8 cellular contexts compared by ENCODE assay signal in genomic region chr3:134487406-134487805, GRCh38. TPM values are rescaled to one million over a fixed set of nuclear protein-coding genes. Genes with fewer than 3 reads are reported as not detected.
DNase-seq lines count a peak whose midpoint lies in the region; ATAC-seq, FAIRE-seq and TF ChIP-seq lines count a peak whose summit lies in the region.

No MANE protein-coding gene starts in this region.

- H3K4me3 ChIP-seq in LNCaP clone FGC (ENCODE audit: low read depth, low read length): peak overlapping the region; percentile 89
- peak overlapping the region; percentile 74 for H3K4me3 ChIP-seq in K562

- intact Hi-C loops in K562 (cut with micrococcal nuclease): no loop called here

- H4K20me1 ChIP-seq in K562 (replicated peaks; ENCODE audit: control insufficient read depth, insufficient read depth, low read length): no peaks in the 10 kb centered on the region

- peaks cover 37% of the 10 kb centered on the region for H3K36me3 Mint-ChIP-seq in nephron progenitor cell (ENCODE audit: low read depth)

- no peak for FAIRE-seq in K562 (lab: Jason Lieb, UNC)

- peaks cover 2% of the 10 kb centered on the region for H3K27me3 Mint-ChIP-seq in nephron progenitor cell (ENCODE audit: low read depth, poor library complexity)

- peaks cover 15% of the 10 kb centered on the region for H3K36me3 ChIP-seq in K562 (ENCODE audit: control insufficient read depth, insufficient read depth, low read length)

- POLR2A ChIA-PET in K562 (lab: Yijun Ruan, JAX): interaction anchor here (0.8 to 0.9 kb wide), 3 partner anchors 10 to 208 kb away, joined by 3 read pairs; no protein-coding TSS in a partner anchor

- peaks cover 10 to 21% of the 10 kb centered on the region in 2 experiments; a peak in 4 of 5 replicates for H3K4me1 ChIP-seq in K562 (replicated peaks in 1 of 2; ENCODE audit: control insufficient read depth in 2 of 2, insufficient read depth in 2 of 2, low read length in 2 of 2)

- 9% methylated on average over 5 of the region's 5 CpGs for WGBS in K562 (ENCODE audit: insufficient coverage, low coverage, missing lambda C conversion rate)

- in situ Hi-C loops in K562 (cut with MboI): loop anchor here (25.0 kb wide), 1 partner anchor 675 kb away; the partner anchor contains the start of gene SRPRB

- peak overlapping the region; percentile 64 to 93; a peak in 3 of 4 replicates for H3K9ac ChIP-seq in K562 (ENCODE audit: insufficient read depth in 1 of 2, low read depth in 2 of 2, low read length in 2 of 2)

- no TSS peak for BruUV-seq in K562 (replicated peaks; lab: Mats Ljungman, UMichigan)

- TF ChIP-seq RAD21 in K562 (CRISPR knock-in tag; conservative IDR thresholded peaks at IDR 0.05 in 1 of 2, IDR thresholded peaks at IDR 0.05 in 1 of 2): no peak

- no peak for TF ChIP-seq POLR2A in K562 (conservative IDR thresholded peaks at IDR 0.05)

- CTCF ChIA-PET in K562 (lab: Yijun Ruan, JAX; ENCODE audit: low intra/inter-chr PET ratio): no interaction called here

- peak overlapping the region; percentile 99 for H3K4me2 ChIP-seq in K562 (ENCODE audit: insufficient read depth, low read length)

- TF ChIP-seq EP300 in K562 (IDR thresholded peaks at IDR 0.05; ENCODE audit: low read length): no peak

- no peak for ATAC-seq in K562

- no peaks in the 10 kb centered on the region for H3K27me3 ChIP-seq in K562 (ENCODE audit: control insufficient read depth in 2 of 2, insufficient read depth in 2 of 2, low read length in 2 of 2)

- no peaks in the 10 kb centered on the region for H3K9me3 ChIP-seq in K562 (replicated peaks; ENCODE audit: control insufficient read depth, insufficient read depth, low read depth, low read length)

- H3K4me1 Mint-ChIP-seq in nephron progenitor cell: peaks cover 40% of the 10 kb centered on the region

- H3K79me2 ChIP-seq in K562 (ENCODE audit: control insufficient read depth, insufficient read depth, low read length): peaks cover 74% of the 10 kb centered on the region

- H3K4me3 Mint-ChIP-seq in nephron progenitor cell: peak overlapping the region; percentile 88

- DNase-seq in NCI-H2227 treated with DMSO at 0.1 percent for 48 hours (lab: John Stamatoyannopoulos, UW) (peak; percentile 2), NCI-H2227 (lab: John Stamatoyannopoulos, UW; ENCODE audit: unreplicated experiment) (no peak), LNCaP clone FGC (ENCODE audit: low read depth) (no peak), K562 (ENCODE audit: extremely low read depth in 1 of 4, low spot score in 3 of 4) (peak in 1 of 4 experiments; percentile 21), nephron progenitor cell (no peak), NCI-H526 (lab: John Stamatoyannopoulos, UW) (no peak), NK-92 (lab: John Stamatoyannopoulos, UW; ENCODE audit: unreplicated experiment) (no peak)
- no peak for DNase-seq in stimulated activated CD4-positive, alpha-beta T cell treated with anti-CD3 and anti-CD28 coated beads, Interleukin-4, amount 100 ng/mL, for 1 hour

- no peak overlapping the region for H3K27ac Mint-ChIP-seq in nephron progenitor cell

- peak overlapping the region; percentile 58 for H2AFZ ChIP-seq in K562 (ENCODE audit: low read depth, low read length)

- peak overlapping the region; percentile 92 for H3K27ac ChIP-seq in K562 (ENCODE audit: extremely low read depth, low read depth, low read length)

- no peaks in the 10 kb centered on the region for H3K9me3 Mint-ChIP-seq in nephron progenitor cell

- no peak for TF ChIP-seq CTCF in LNCaP clone FGC (IDR thresholded peaks at IDR 0.05; ENCODE audit: control insufficient read depth, extremely low read depth, insufficient read depth)
- no peak for TF ChIP-seq CTCF in K562 (IDR thresholded peaks at IDR 0.05 in 2 of 3, conservative IDR thresholded peaks at IDR 0.05 in 1 of 3; ENCODE audit: insufficient read depth in 2 of 3, low read depth in 1 of 3, low read length in 3 of 3)
- TF ChIP-seq CTCF in nephron progenitor cell (IDR thresholded peaks at IDR 0.05): no peak

- H3K9me1 ChIP-seq in K562 (ENCODE audit: control insufficient read depth, insufficient read depth, low read length): no peaks in the 10 kb centered on the region

TF ChIP-seq in K562, 482 proteins besides CTCF, POLR2A, EP300 and RAD21 (continues in another document):
- TF ChIP-seq ATF7 (IDR thresholded peaks at IDR 0.05) (0 out of 2 replicates have a peak, but pooled peaks have one; percentile 11), MEIS2 (IDR thresholded peaks at IDR 0.05; ENCODE audit: partially characterized antibody) (peak; percentile 89), POLR2H (tag; IDR thresholded peaks at IDR 0.05; ENCODE audit: low read depth) (0 out of 2 replicates have a peak, but pooled peaks have one; percentile 18), ZNF316 (IDR thresholded peaks at IDR 0.05) (0 out of 2 replicates have a peak, but pooled peaks have one; percentile 10), TSC22D4 (tag; IDR thresholded peaks at IDR 0.05) (no peak), TEAD4 (IDR thresholded peaks at IDR 0.05; ENCODE audit: low read length) (peak; percentile 22; the same call in 1 of the 2 replicates), TEAD4 (CRISPR knock-in tag; IDR thresholded peaks at IDR 0.05; ENCODE audit: borderline replicate concordance) (no peak)
- TF ChIP-seq, protein P1, sequence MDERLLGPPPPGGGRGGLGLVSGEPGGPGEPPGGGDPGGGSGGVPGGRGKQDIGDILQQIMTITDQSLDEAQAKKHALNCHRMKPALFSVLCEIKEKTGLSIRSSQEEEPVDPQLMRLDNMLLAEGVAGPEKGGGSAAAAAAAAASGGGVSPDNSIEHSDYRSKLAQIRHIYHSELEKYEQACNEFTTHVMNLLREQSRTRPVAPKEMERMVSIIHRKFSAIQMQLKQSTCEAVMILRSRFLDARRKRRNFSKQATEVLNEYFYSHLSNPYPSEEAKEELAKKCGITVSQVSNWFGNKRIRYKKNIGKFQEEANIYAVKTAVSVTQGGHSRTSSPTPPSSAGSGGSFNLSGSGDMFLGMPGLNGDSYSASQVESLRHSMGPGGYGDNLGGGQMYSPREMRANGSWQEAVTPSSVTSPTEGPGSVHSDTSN (CRISPR knock-in tag; IDR thresholded peaks at IDR 0.05; ENCODE audit: low read depth): no peak
- TF ChIP-seq, protein P1 (tag; conservative IDR thresholded peaks at IDR 0.05; ENCODE audit: low read depth): peak; percentile 90
- TF ChIP-seq, protein P2, sequence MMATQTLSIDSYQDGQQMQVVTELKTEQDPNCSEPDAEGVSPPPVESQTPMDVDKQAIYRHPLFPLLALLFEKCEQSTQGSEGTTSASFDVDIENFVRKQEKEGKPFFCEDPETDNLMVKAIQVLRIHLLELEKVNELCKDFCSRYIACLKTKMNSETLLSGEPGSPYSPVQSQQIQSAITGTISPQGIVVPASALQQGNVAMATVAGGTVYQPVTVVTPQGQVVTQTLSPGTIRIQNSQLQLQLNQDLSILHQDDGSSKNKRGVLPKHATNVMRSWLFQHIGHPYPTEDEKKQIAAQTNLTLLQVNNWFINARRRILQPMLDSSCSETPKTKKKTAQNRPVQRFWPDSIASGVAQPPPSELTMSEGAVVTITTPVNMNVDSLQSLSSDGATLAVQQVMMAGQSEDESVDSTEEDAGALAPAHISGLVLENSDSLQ (IDR thresholded peaks at IDR 0.05): peak; percentile 53

RNA-seq across cellular contexts. Expression of gene CEP63, which starts 1.5 kb away (rescaled TPM):
- total RNA-seq in K562 (2011; cell fraction: chromatin; rRNA removed; ENCODE audit: low replicate concordance): 6.8 and 23.9 TPM in 2 replicates
- 5.3 and 7.5 TPM in 2 replicates for total RNA-seq in K562 (2011; cell fraction: nucleolus; rRNA removed)
- total RNA-seq in K562 (2011; cell fraction: nucleoplasm; rRNA removed): 14.5 and 19.8 TPM in 2 replicates
- total RNA-seq in K562 (2014; rRNA removed) (14.8 and 17.8 TPM in 2 replicates), K562 (2014; rRNA removed; fragmentation: Illumina TruSeq; extraction: Trizol) (10.6 and 13.8 TPM in 2 replicates), K562 (2015; rRNA removed; fragmentation: Illumina TruSeq; extraction: Trizol) (13.2 and 14.2 TPM in 2 replicates), K562 (2021) (6.7 and 7.4 TPM in 2 replicates)
- polyA plus RNA-seq in K562 (2011; rRNA removed) (6.6 and 7.4 TPM in 2 replicates), K562 (2014; fragmentation: Illumina TruSeq; extraction: Trizol) (12.1 and 12.9 TPM in 2 replicates), K562 (2014; fragmentation: Nextera tagmentation; extraction: Ambion mirVana) (1 to 10 TPM; 5.1 to 5.6 TPM), K562 (2014; rRNA removed) (9.0 and 11.6 TPM in 2 replicates)
- 3.4 and 3.7 TPM in 2 replicates for polyA plus RNA-seq in K562 (2011; cell fraction: cytosol; rRNA removed)
- 4.2 and 5.0 TPM in 2 replicates for polyA plus RNA-seq in K562 (2011; cell fraction: nucleus; rRNA removed)
- 9.2 and 11.8 TPM in 2 replicates for polyA plus RNA-seq in K562 (2012)
- 9.0 and 12.2 TPM in 2 replicates for polyA minus RNA-seq in K562 (2011; rRNA and poly(A)+ RNA removed)
- polyA minus RNA-seq in K562 (2011; cell fraction: cytosol; rRNA and poly(A)+ RNA removed): 4.6 and 4.8 TPM in 2 replicates
- 13.2 and 22.9 TPM in 2 replicates for polyA minus RNA-seq in K562 (2011; cell fraction: nucleus; rRNA and poly(A)+ RNA removed)

RNA-seq across cellular contexts. Expression of gene ANAPC13, which starts 1.6 kb away (rescaled TPM):
- total RNA-seq in K562 (2011; cell fraction: chromatin; rRNA removed; ENCODE audit: low replicate concordance): 11.6 and 26.9 TPM in 2 replicates
- 13.7 and 14.3 TPM in 2 replicates for total RNA-seq in K562 (2011; cell fraction: nucleolus; rRNA removed)
- 21.5 and 33.0 TPM in 2 replicates for total RNA-seq in K562 (2011; cell fraction: nucleoplasm; rRNA removed)
- total RNA-seq in K562 (2014; rRNA removed): 48.5 and 48.9 TPM in 2 replicates
- total RNA-seq in K562 (2014; rRNA removed; fragmentation: Illumina TruSeq; extraction: Trizol): 68.5 and 72.8 TPM in 2 replicates
- total RNA-seq in K562 (2015; rRNA removed; fragmentation: Illumina TruSeq; extraction: Trizol): 54.9 and 55.2 TPM in 2 replicates
- total RNA-seq in K562 (2021): 49.2 and 53.0 TPM in 2 replicates
- 77.8 and 112 TPM in 2 replicates for polyA plus RNA-seq in K562 (2011; rRNA removed)
- polyA plus RNA-seq in K562 (2011; cell fraction: cytosol; rRNA removed): 18.9 and 47.3 TPM in 2 replicates
- 16.0 and 26.7 TPM in 2 replicates for polyA plus RNA-seq in K562 (2011; cell fraction: nucleus; rRNA removed)
- 55.7 and 76.5 TPM in 2 replicates for polyA plus RNA-seq in K562 (2012)
- 104 and 126 TPM in 2 replicates for polyA plus RNA-seq in K562 (2014; fragmentation: Illumina TruSeq; extraction: Trizol)
- 100 to 1,000 TPM; 198 to 238 TPM for polyA plus RNA-seq in K562 (2014; fragmentation: Nextera tagmentation; extraction: Ambion mirVana)
- 67.7 and 69.9 TPM in 2 replicates for polyA plus RNA-seq in K562 (2014; rRNA removed)
- 64.4 and 69.2 TPM in 2 replicates for polyA minus RNA-seq in K562 (2011; rRNA and poly(A)+ RNA removed)
- polyA minus RNA-seq in K562 (2011; cell fraction: cytosol; rRNA and poly(A)+ RNA removed): 15.7 and 25.5 TPM in 2 replicates
- polyA minus RNA-seq in K562 (2011; cell fraction: nucleus; rRNA and poly(A)+ RNA removed): 12.0 and 21.7 TPM in 2 replicates
